Comparison of ENCODE assay signal across 8 cellular contexts in genomic region chr4:120005527-120005926, GRCh38.
"Had no signal": no experiment of that assay in that cellular context is flagged by ENCODE, and none has a peak within 500 bp of the region (broad histone marks: within the 10 kb centered on the region; RNA-seq: fewer than 3 reads in every experiment).

No MANE protein-coding gene starts in this region.

- H3K4me1 Mint-ChIP-seq: IgD-negative memory B cell had no signal

- ATAC-seq: HepG2 had no signal

- DNase-seq: H7, HCEC 1CT, KBM-7 had no signal

- H3K9ac ChIP-seq: GM23248, KMS-11 had no signal

- H3K4me3 Mint-ChIP-seq: IgD-negative memory B cell had no signal

- H3K27ac Mint-ChIP-seq: IgD-negative memory B cell had no signal

- H3K27me3 Mint-ChIP-seq: IgD-negative memory B cell had no signal

- H3K36me3 Mint-ChIP-seq: IgD-negative memory B cell had no signal

- H3K27ac ChIP-seq: GM23248, HL-60, KMS-11 had no signal

- H3K4me3 ChIP-seq: GM23248 had no signal

- H2AFZ ChIP-seq: GM23248 had no signal

- H3K4me2 ChIP-seq: KMS-11 had no signal
